20 cellular contexts compared by ENCODE assay signal in genomic region chr5:158975363-158975762, GRCh38.
A peak's percentile ranks its signal among the peaks of the same experiment; 100 is the strongest.
DNase-seq lines count a peak whose midpoint lies in the region; ATAC-seq, FAIRE-seq and TF ChIP-seq lines count a peak whose summit lies in the region.
"Had no signal": no experiment of that assay in that cellular context is flagged by ENCODE, and none has a peak within 500 bp of the region (broad histone marks: within the 10 kb centered on the region; RNA-seq: fewer than 3 reads in every experiment).

No MANE protein-coding gene starts in this region.

- no peak for TF ChIP-seq EP300 in gastroesophageal sphincter (IDR thresholded peaks at IDR 0.05)

- no peak for ATAC-seq in CD4-positive, alpha-beta T cell (ENCODE audit: poor library complexity)
- ATAC-seq in gastroesophageal sphincter = no peak
- ATAC-seq: GM12878 had no signal

- no peak overlapping the region for H3K9ac ChIP-seq in astrocyte (ENCODE audit: low read length)
- H3K9ac ChIP-seq: SK-N-SH had no signal

- no peaks in the 10 kb centered on the region for H4K20me1 ChIP-seq in astrocyte (ENCODE audit: insufficient read depth, low read length)

- no peaks in the 10 kb centered on the region for H3K9me3 Mint-ChIP-seq in IgD-negative memory B cell
- H3K9me3 Mint-ChIP-seq in astrocyte (ENCODE audit: unreplicated experiment) = no peaks in the 10 kb centered on the region
- no peaks in the 10 kb centered on the region for H3K9me3 Mint-ChIP-seq in nephron progenitor cell
- no peaks in the 10 kb centered on the region for H3K9me3 Mint-ChIP-seq in CD4-positive, alpha-beta T cell
- H3K9me3 Mint-ChIP-seq: CD4-positive, CD25-positive, alpha-beta regulatory T cell; H9 had no signal

- POLR2A ChIA-PET in CD4-positive, alpha-beta T cell (lab: Charles Lee) = no interaction called here

- H3K27me3 ChIP-seq in astrocyte (ENCODE audit: insufficient read depth, low read length) (no peaks in the 10 kb centered on the region), tibial artery (no peaks in the 10 kb centered on the region), gastroesophageal sphincter (no peaks in the 10 kb centered on the region)
- H3K27me3 ChIP-seq in CD4-positive, alpha-beta T cell (ENCODE audit: control insufficient read depth, insufficient read depth, low read length) = no peaks in the 10 kb centered on the region

- H2AFZ ChIP-seq in astrocyte (ENCODE audit: low read depth, low read length) = no peak overlapping the region

- H3K4me1 Mint-ChIP-seq in IgD-negative memory B cell (peaks cover 26 to 60% (median 35%) of the 10 kb centered on the region in 3 donors), astrocyte (ENCODE audit: low read depth, unreplicated experiment) (peaks cover 32% of the 10 kb centered on the region), nephron progenitor cell (peaks cover 63% of the 10 kb centered on the region)
- no peaks in the 10 kb centered on the region for H3K4me1 Mint-ChIP-seq in CD4-positive, alpha-beta T cell (ENCODE audit: low read depth)

- WGBS in gastroesophageal sphincter (ENCODE audit: low coverage in 1 of 2), 2 donors = 36 to 78% methylated on average over 1 of the region's 1 CpG

- H3K4me3 ChIP-seq in astrocyte (ENCODE audit: insufficient read depth, low read depth, low read length) = no peak overlapping the region
- H3K4me3 ChIP-seq in tibial artery = no peak overlapping the region
- H3K4me3 ChIP-seq in gastroesophageal sphincter = no peak overlapping the region
- H3K4me3 ChIP-seq: GM12878 had no signal

- H3K27ac ChIP-seq in astrocyte (ENCODE audit: low read depth, low read length) (peak overlapping the region; percentile 51), tibial artery (peak overlapping the region; percentile 5 to 54), gastroesophageal sphincter (no peak overlapping the region)
- H3K27ac ChIP-seq in CD4-positive, alpha-beta T cell (ENCODE audit: low read depth, low read length) = no peak overlapping the region
- H3K27ac ChIP-seq: HL-60 had no signal

- H3K4me3 Mint-ChIP-seq in IgD-negative memory B cell (no peak overlapping the region), astrocyte (ENCODE audit: unreplicated experiment) (no peak overlapping the region), nephron progenitor cell (peak overlapping the region; percentile 28)
- no peak overlapping the region for H3K4me3 Mint-ChIP-seq in CD4-positive, alpha-beta T cell
- H3K4me3 Mint-ChIP-seq: B cell; CD4-positive, CD25-positive, alpha-beta regulatory T cell; H9 had no signal

- intact Hi-C loops in tibial artery (cut with DNase I; ENCODE audit: low total_unique reads) = loop anchor here (10.0 kb wide), 1 partner anchor 91 kb away; no protein-coding TSS in a partner anchor
- intact Hi-C loops in posterior cingulate gyrus (cut with DNase I) = no loop called here
- intact Hi-C loops in CD4-positive, alpha-beta T cell (cut with DNase I, micrococcal nuclease) = no loop called here

- H3K9me3 ChIP-seq in astrocyte (ENCODE audit: insufficient read depth, low read depth, low read length) = no peaks in the 10 kb centered on the region
- no peaks in the 10 kb centered on the region for H3K9me3 ChIP-seq in tibial artery
- no peaks in the 10 kb centered on the region for H3K9me3 ChIP-seq in CD4-positive, alpha-beta T cell (ENCODE audit: control insufficient read depth, low read length)
- H3K9me3 ChIP-seq in gastroesophageal sphincter = no peaks in the 10 kb centered on the region
- H3K9me3 ChIP-seq: Caco-2, SK-N-SH had no signal

- FAIRE-seq in astrocyte (lab: Jason Lieb, UNC) = no peak
- FAIRE-seq: GM12878, RCC 7860 had no signal

- CTCF ChIA-PET in CD4-positive, alpha-beta T cell (lab: Charles Lee) = no interaction called here

- H3K27ac Mint-ChIP-seq in IgD-negative memory B cell (peak overlapping the region; percentile 25 to 87 (median 74)), astrocyte (ENCODE audit: unreplicated experiment) (no peak overlapping the region), nephron progenitor cell (peak overlapping the region; percentile 64)
- H3K27ac Mint-ChIP-seq in CD4-positive, alpha-beta T cell = no peak overlapping the region
- H3K27ac Mint-ChIP-seq: B cell; CD4-positive, CD25-positive, alpha-beta regulatory T cell; H9 had no signal

- H3K36me3 ChIP-seq in astrocyte (ENCODE audit: insufficient read depth, low read length) (no peaks in the 10 kb centered on the region), tibial artery (no peaks in the 10 kb centered on the region), gastroesophageal sphincter (no peaks in the 10 kb centered on the region)

- no peak for DNase-seq in astrocyte (ENCODE audit: low read depth)
- DNase-seq in nephron progenitor cell = no peak
- no peak for DNase-seq in tibial artery
- no peak for DNase-seq in posterior cingulate gyrus
- DNase-seq in CD4-positive, alpha-beta T cell = no peak
- no peak for DNase-seq in effector CD4-positive, alpha-beta T cell
- DNase-seq: Caco-2; CD4-positive, CD25-positive, alpha-beta regulatory T cell; H9; NCI-H1105; NCI-H1694; NCI-H748 treated with DMSO at 0.1 percent for 48 hours; SHP77; SK-N-SH had no signal

- peak overlapping the region; percentile 46 for H3K4me2 ChIP-seq in astrocyte (ENCODE audit: low read length)
- H3K4me2 ChIP-seq: SK-N-SH had no signal

- no peak for TF ChIP-seq POLR2A in gastroesophageal sphincter (IDR thresholded peaks at IDR 0.05)

- TF ChIP-seq CTCF in astrocyte (IDR thresholded peaks at IDR 0.05; ENCODE audit: insufficient read depth, low read depth, low read length) (no peak), nephron progenitor cell (IDR thresholded peaks at IDR 0.05) (no peak), tibial artery (IDR thresholded peaks at IDR 0.05) (no peak), gastroesophageal sphincter (IDR thresholded peaks at IDR 0.05) (no peak)
- no peak for TF ChIP-seq CTCF in CD4-positive, alpha-beta T cell (IDR thresholded peaks at IDR 0.05)

- H3K27me3 Mint-ChIP-seq in IgD-negative memory B cell (no peaks in the 10 kb centered on the region), astrocyte (ENCODE audit: low read depth, unreplicated experiment) (no peaks in the 10 kb centered on the region), nephron progenitor cell (ENCODE audit: low read depth, poor library complexity) (no peaks in the 10 kb centered on the region)
- H3K27me3 Mint-ChIP-seq in CD4-positive, alpha-beta T cell = peaks cover 7% of the 10 kb centered on the region
- H3K27me3 Mint-ChIP-seq: B cell had no signal

- H3K4me1 ChIP-seq in astrocyte (ENCODE audit: insufficient read depth, low read length) (peaks cover 39% of the 10 kb centered on the region), tibial artery (peaks cover 0 to 69% (median 38%) of the 10 kb centered on the region in 4 donors), gastroesophageal sphincter (peaks cover 0 to 35% (median 22%) of the 10 kb centered on the region in 3 donors)
- H3K4me1 ChIP-seq: Caco-2 had no signal

- H3K79me2 ChIP-seq in astrocyte (ENCODE audit: insufficient read depth, low read length) = no peaks in the 10 kb centered on the region

- H3K36me3 Mint-ChIP-seq in IgD-negative memory B cell = peaks cover 6% of the 10 kb centered on the region
- H3K36me3 Mint-ChIP-seq in astrocyte (ENCODE audit: low read depth, unreplicated experiment) = no peaks in the 10 kb centered on the region
- no peaks in the 10 kb centered on the region for H3K36me3 Mint-ChIP-seq in nephron progenitor cell (ENCODE audit: low read depth)
- H3K36me3 Mint-ChIP-seq in CD4-positive, alpha-beta T cell (ENCODE audit: low read depth) = no peaks in the 10 kb centered on the region
- H3K36me3 Mint-ChIP-seq: CD4-positive, CD25-positive, alpha-beta regulatory T cell had no signal

Comparison
In these comparisons a context has a peak if more than half of its experiments do, and no peak if none do; other contexts are left out.
1. H3K27ac Mint-ChIP-seq: peak in IgD-negative memory B cell (3 of 3) and nephron progenitor cell (single experiment); none in astrocyte (single experiment) and CD4-positive, alpha-beta T cell (single experiment).
2. H3K27ac ChIP-seq: peak in astrocyte (single experiment) and tibial artery (2 of 2); none in CD4-positive, alpha-beta T cell (single experiment) and gastroesophageal sphincter (0 of 4).